In genomic region chr6:43176423-43176786, GRCh38 we compare ENCODE assay signal across 15 cellular contexts. TPM values are rescaled to one million over a fixed set of nuclear protein-coding genes. Genes with fewer than 3 reads are reported as not detected.
DNase-seq lines count a peak whose midpoint lies in the region; ATAC-seq and TF ChIP-seq lines count a peak whose summit lies in the region.
"Had no signal": no experiment of that assay in that cellular context is flagged by ENCODE, and none has a peak within 500 bp of the region (broad histone marks: within the 10 kb centered on the region; RNA-seq: fewer than 3 reads in every experiment).

No MANE protein-coding gene starts in this region.

- no peak overlapping the region for H3K4me3 Mint-ChIP-seq in MCF 10A (ENCODE audit: unreplicated experiment)
- H3K4me3 Mint-ChIP-seq in dendritic cell treated with granulocyte-macrophage colony-stimulating factor and Interleukin-4, amounts not matched to agents 40 ng/mL and 50 ng/mL, for 4 days, result no peak overlapping the region
- H3K4me3 Mint-ChIP-seq in natural killer cell treated with Interleukin-12 subunit alpha and Interleukin-12 subunit beta and Interleukin-15 and Interleukin-18, amount 100 ng/mL, for 72 hours, result peak overlapping the region; percentile 79

- no peaks in the 10 kb centered on the region for H3K27me3 Mint-ChIP-seq in MCF 10A (ENCODE audit: insufficient read depth, unreplicated experiment)
- no peaks in the 10 kb centered on the region for H3K27me3 Mint-ChIP-seq in dendritic cell treated with granulocyte-macrophage colony-stimulating factor and Interleukin-4, amounts not matched to agents 40 ng/mL and 50 ng/mL, for 4 days
- no peaks in the 10 kb centered on the region for H3K27me3 Mint-ChIP-seq in natural killer cell treated with Interleukin-12 subunit alpha and Interleukin-12 subunit beta and Interleukin-15 and Interleukin-18, amount 100 ng/mL, for 72 hours

- peaks cover 11 to 24% of the 10 kb centered on the region in 2 donors for H3K4me1 ChIP-seq in breast epithelium
- peaks cover 31 to 47% (median 33%) of the 10 kb centered on the region in 4 donors for H3K4me1 ChIP-seq in upper lobe of left lung
- H3K4me1 ChIP-seq in PC-3 (ENCODE audit: insufficient read depth, low read length), result peaks cover 27% of the 10 kb centered on the region

- no peaks in the 10 kb centered on the region for H3K9me2 ChIP-seq in PC-3 (replicated peaks; ENCODE audit: low read length)

- TF ChIP-seq POLR2A in breast epithelium (IDR thresholded peaks at IDR 0.05), result no peak
- no peak for TF ChIP-seq POLR2A in upper lobe of left lung (IDR thresholded peaks at IDR 0.05)

- H3K79me2 ChIP-seq in PC-3 (ENCODE audit: low read length), result peaks cover 38% of the 10 kb centered on the region

- intact Hi-C loops in breast epithelium (cut with DNase I; ENCODE audit: low total_unique reads) (no loop called here), MCF 10A (cut with micrococcal nuclease) (no loop called here), PC-3 (cut with micrococcal nuclease) (no loop called here)
- intact Hi-C loops in dendritic cell treated with granulocyte-macrophage colony-stimulating factor and Interleukin-4, amounts not matched to agents 40 ng/mL and 50 ng/mL, for 4 days (cut with micrococcal nuclease), result no loop called here

- H2AFZ ChIP-seq in PC-3 (ENCODE audit: low read length), result no peak overlapping the region

- POLR2A ChIA-PET in MCF 10A (lab: Yijun Ruan, JAX), result no interaction called here
- POLR2A ChIA-PET in PC-3 (lab: Charles Lee; ENCODE audit: unreplicated experiment), result no interaction called here

- no peaks in the 10 kb centered on the region for H3K9me3 Mint-ChIP-seq in MCF 10A (ENCODE audit: unreplicated experiment)
- H3K9me3 Mint-ChIP-seq in dendritic cell treated with granulocyte-macrophage colony-stimulating factor and Interleukin-4, amounts not matched to agents 40 ng/mL and 50 ng/mL, for 4 days, result no peaks in the 10 kb centered on the region
- no peaks in the 10 kb centered on the region for H3K9me3 Mint-ChIP-seq in natural killer cell treated with Interleukin-12 subunit alpha and Interleukin-12 subunit beta and Interleukin-15 and Interleukin-18, amount 100 ng/mL, for 72 hours

- DNase-seq in breast epithelium (ENCODE audit: low spot score in 2 of 2), result no peak
- DNase-seq in MCF 10A (ENCODE audit: unreplicated experiment), result no peak
- DNase-seq in natural killer cell treated with Interleukin-12 subunit alpha and Interleukin-12 subunit beta and Interleukin-15 and Interleukin-18, amount 100 ng/mL, for 72 hours (ENCODE audit: low spot score), result no peak
- no peak for DNase-seq in upper lobe of left lung
- DNase-seq in Ammon's horn (ENCODE audit: low spot score), result no peak
- DNase-seq in PC-3, result no peak
- no peak for DNase-seq in NOMO-1 treated with dmso at 0.1 percent for 144 hours (lab: John Stamatoyannopoulos, UW; ENCODE audit: unreplicated experiment)
- DNase-seq: activated CD8-positive, alpha-beta memory T cell treated with anti-CD3 and anti-CD28 coated beads for 24 hours; NCI-H2029; NCI-H774; Right ventricle myocardium superior; T-helper 9 cell had no signal

- no peaks in the 10 kb centered on the region for H3F3A ChIP-seq in PC-3 (ENCODE audit: low read length, unreplicated experiment)

- H4K20me1 ChIP-seq in PC-3 (ENCODE audit: low read length), result peaks cover 11% of the 10 kb centered on the region

- H3K4me3 ChIP-seq in breast epithelium (no peak overlapping the region), upper lobe of left lung (no peak overlapping the region), PC-3 (ENCODE audit: low read length) (no peak overlapping the region)

- 98% methylated on average over 6 of the region's 6 CpGs; no CpG with 5 or more reads in 1 of the 2 donors for WGBS in upper lobe of left lung, 2 donors

- TF ChIP-seq EP300 in upper lobe of left lung (IDR thresholded peaks at IDR 0.05), result no peak

- CTCF ChIA-PET in MCF 10A (lab: Yijun Ruan, JAX), result no interaction called here
- CTCF ChIA-PET in PC-3 (lab: Charles Lee), result no interaction called here

- H3K27me3 ChIP-seq in breast epithelium, result no peaks in the 10 kb centered on the region
- H3K27me3 ChIP-seq in upper lobe of left lung, result no peaks in the 10 kb centered on the region
- no peaks in the 10 kb centered on the region for H3K27me3 ChIP-seq in PC-3 (ENCODE audit: low read length)

- no peak for ATAC-seq in natural killer cell treated with Interleukin-12 subunit alpha and Interleukin-12 subunit beta and Interleukin-15 and Interleukin-18, amount 100 ng/mL, for 72 hours
- ATAC-seq in upper lobe of left lung (ENCODE audit: low FRiP score in 2 of 2), result no peak
- ATAC-seq in PC-3, result no peak
- ATAC-seq: sciatic nerve had no signal

- TF ChIP-seq CTCF in breast epithelium (IDR thresholded peaks at IDR 0.05) (no peak), MCF 10A (IDR thresholded peaks at IDR 0.05; ENCODE audit: unreplicated experiment) (no peak), upper lobe of left lung (IDR thresholded peaks at IDR 0.05) (no peak), PC-3 (conservative IDR thresholded peaks at IDR 0.05; ENCODE audit: low read depth, low read length) (no peak)

- H3K27ac ChIP-seq in breast epithelium (peak overlapping the region; percentile 99 to 100), upper lobe of left lung (peak overlapping the region; percentile 95 to 100 (median 96)), PC-3 (ENCODE audit: low read length) (no peak overlapping the region)
- H3K27ac ChIP-seq: epithelial cell of prostate had no signal

- no peak overlapping the region for H3K4me2 ChIP-seq in PC-3 (ENCODE audit: low read length)

- peaks cover 72% of the 10 kb centered on the region for H3K36me3 Mint-ChIP-seq in MCF 10A (ENCODE audit: insufficient read depth, unreplicated experiment)
- peaks cover 76% of the 10 kb centered on the region for H3K36me3 Mint-ChIP-seq in dendritic cell treated with granulocyte-macrophage colony-stimulating factor and Interleukin-4, amounts not matched to agents 40 ng/mL and 50 ng/mL, for 4 days (ENCODE audit: low read depth)
- H3K36me3 Mint-ChIP-seq in natural killer cell treated with Interleukin-12 subunit alpha and Interleukin-12 subunit beta and Interleukin-15 and Interleukin-18, amount 100 ng/mL, for 72 hours, result peaks cover 6% of the 10 kb centered on the region

- H3K27ac Mint-ChIP-seq in MCF 10A (ENCODE audit: low read depth, unreplicated experiment), result no peak overlapping the region
- peak overlapping the region; percentile 95 for H3K27ac Mint-ChIP-seq in dendritic cell treated with granulocyte-macrophage colony-stimulating factor and Interleukin-4, amounts not matched to agents 40 ng/mL and 50 ng/mL, for 4 days
- peak overlapping the region; percentile 98 to 99 for H3K27ac Mint-ChIP-seq in natural killer cell treated with Interleukin-12 subunit alpha and Interleukin-12 subunit beta and Interleukin-15 and Interleukin-18, amount 100 ng/mL, for 72 hours

- H3K4me1 Mint-ChIP-seq in MCF 10A (ENCODE audit: insufficient read depth, unreplicated experiment), result peaks cover 31% of the 10 kb centered on the region
- H3K4me1 Mint-ChIP-seq in dendritic cell treated with granulocyte-macrophage colony-stimulating factor and Interleukin-4, amounts not matched to agents 40 ng/mL and 50 ng/mL, for 4 days (ENCODE audit: low read depth), result peaks cover 52% of the 10 kb centered on the region
- peaks cover 39 to 44% of the 10 kb centered on the region in 2 donors for H3K4me1 Mint-ChIP-seq in natural killer cell treated with Interleukin-12 subunit alpha and Interleukin-12 subunit beta and Interleukin-15 and Interleukin-18, amount 100 ng/mL, for 72 hours (ENCODE audit: low read depth in 2 of 2)

- no TSS peak for BruUV-seq in MCF 10A (replicated peaks; lab: Mats Ljungman, UMichigan)
- no TSS peak for BruUV-seq in PC-3 (replicated peaks; lab: Mats Ljungman, UMichigan)

- H3K36me3 ChIP-seq in breast epithelium, result no peaks in the 10 kb centered on the region
- H3K36me3 ChIP-seq in upper lobe of left lung, result peaks cover 19 to 54% (median 36%) of the 10 kb centered on the region in 4 donors
- H3K36me3 ChIP-seq in PC-3 (ENCODE audit: low read depth, low read length), result peaks cover 31% of the 10 kb centered on the region

- no peaks in the 10 kb centered on the region for H3K9me3 ChIP-seq in breast epithelium
- no peaks in the 10 kb centered on the region for H3K9me3 ChIP-seq in upper lobe of left lung
- H3K9me3 ChIP-seq in PC-3 (ENCODE audit: low read length), result no peaks in the 10 kb centered on the region

- no peak overlapping the region for H3K9ac ChIP-seq in PC-3 (ENCODE audit: low read length)

RNA-seq across cellular contexts. Expression of gene SRF, which starts 5.3 kb away (rescaled TPM):
- total RNA-seq in breast epithelium (10 to 100 TPM; 18.1 to 32.1 (median 28.5) TPM), MCF 10A (2022) (29.7 and 32.1 TPM in 2 replicates), upper lobe of left lung (10 to 100 TPM; 25.1 to 40.6 (median 30.8) TPM), PC-3 (2014; rRNA removed) (35.0 and 44.3 TPM in 2 replicates)
- 10 to 100 TPM; 56.8 to 70.4 TPM for total RNA-seq in natural killer cell treated with Interleukin-12 subunit alpha and Interleukin-12 subunit beta and Interleukin-15 and Interleukin-18, amount 100 ng/mL, for 72 hours

RNA-seq across cellular contexts. Expression of gene CUL9, which starts 5.6 kb away (rescaled TPM):
- total RNA-seq in breast epithelium, result 10 to 100 TPM; 25.1 to 47.5 (median 43.3) TPM
- total RNA-seq in MCF 10A (2022), result 39.6 and 42.8 TPM in 2 replicates
- 10 to 100 TPM; 41.5 to 85.8 TPM for total RNA-seq in natural killer cell treated with Interleukin-12 subunit alpha and Interleukin-12 subunit beta and Interleukin-15 and Interleukin-18, amount 100 ng/mL, for 72 hours
- 100 to 1,000 TPM in 1 of 6 donors, 10 to 100 TPM in 5; 26.9 to 105 (median 47.5) TPM for total RNA-seq in upper lobe of left lung
- total RNA-seq in PC-3 (2014; rRNA removed), result 30.4 and 43.8 TPM in 2 replicates

RNA-seq across cellular contexts. Expression of gene DNPH1, which starts 52.9 kb away (rescaled TPM):
- total RNA-seq in breast epithelium, result 10 to 100 TPM; 46.5 to 61.1 (median 53.7) TPM
- 52.5 and 91.0 TPM in 2 replicates for total RNA-seq in MCF 10A (2022)
- 10 to 100 TPM; 15.0 to 32.5 TPM for total RNA-seq in natural killer cell treated with Interleukin-12 subunit alpha and Interleukin-12 subunit beta and Interleukin-15 and Interleukin-18, amount 100 ng/mL, for 72 hours
- total RNA-seq in upper lobe of left lung, result 10 to 100 TPM; 15.7 to 63.4 (median 44.4) TPM
- total RNA-seq in PC-3 (2014; rRNA removed), result 128 and 176 TPM in 2 replicates
